Comparison of ENCODE assay signal across 18 cellular contexts in genomic region chr1:16246961-16247360, GRCh38. TPM values are rescaled to one million over a fixed set of nuclear protein-coding genes. Genes with fewer than 3 reads are reported as not detected.
DNase-seq lines count a peak whose midpoint lies in the region; ATAC-seq and TF ChIP-seq lines count a peak whose summit lies in the region.
"Had no signal": no experiment of that assay in that cellular context is flagged by ENCODE, and none has a peak within 500 bp of the region (broad histone marks: within the 10 kb centered on the region; RNA-seq: fewer than 3 reads in every experiment).

No MANE protein-coding gene starts in this region.

- peak overlapping the region; percentile 18 to 45 for H3K27ac ChIP-seq in aorta (ENCODE audit: low read depth in 1 of 2, low read length in 2 of 2)

- peaks cover 26% of the 10 kb centered on the region for H3K4me1 Mint-ChIP-seq in activated naive CD8-positive, alpha-beta T cell treated with anti-CD3 and anti-CD28 coated beads for 36 hours
- peaks cover 20% of the 10 kb centered on the region for H3K4me1 Mint-ChIP-seq in activated naive CD8-positive, alpha-beta T cell treated with anti-CD3 and anti-CD28 coated beads, Interleukin-2, amount 50 U/mL, for 24 hours
- H3K4me1 Mint-ChIP-seq in chondrocyte (ENCODE audit: low read depth), result peaks cover 42% of the 10 kb centered on the region

- DNase-seq in activated naive CD8-positive, alpha-beta T cell treated with anti-CD3 and anti-CD28 coated beads for 36 hours, result no peak
- DNase-seq in activated naive CD8-positive, alpha-beta T cell treated with anti-CD3 and anti-CD28 coated beads, Interleukin-2, amount 50 U/mL, for 24 hours, result no peak
- DNase-seq in chondrocyte (ENCODE audit: low spot score) (peak; percentile 33), myocyte (ENCODE audit: low read depth) (peak; percentile 33), aorta (peak in 1 of 2 donors; percentile 13), MG63 (no peak), Kasumi-1 (lab: John Stamatoyannopoulos, UW) (no peak), cortex of kidney (lab: John Stamatoyannopoulos, UW) (no peak)
- DNase-seq: activated CD4-positive, CD25-positive, alpha-beta regulatory T cell; activated T-cell treated with anti-CD3 and anti-CD28 coated beads for 4 hours; Karpas-422; naive B cell; NCI-H1694; NCI-H526 treated with DMSO at 0.1 percent for 48 hours; retina; SW 1271 had no signal

- H3K36me3 ChIP-seq in aorta (ENCODE audit: control insufficient read depth in 1 of 2, insufficient read depth in 2 of 2, low read length in 1 of 2) (peaks cover 0 to 5% of the 10 kb centered on the region in 2 donors), MG63 (peaks cover 17% of the 10 kb centered on the region)

- peak overlapping the region; percentile 26 for H3K27ac Mint-ChIP-seq in activated naive CD8-positive, alpha-beta T cell treated with anti-CD3 and anti-CD28 coated beads for 36 hours
- no peak overlapping the region for H3K27ac Mint-ChIP-seq in activated naive CD8-positive, alpha-beta T cell treated with anti-CD3 and anti-CD28 coated beads, Interleukin-2, amount 50 U/mL, for 24 hours
- peak overlapping the region; percentile 54 for H3K27ac Mint-ChIP-seq in chondrocyte (ENCODE audit: unreplicated experiment)

- peaks cover 3% of the 10 kb centered on the region for H3K36me3 Mint-ChIP-seq in activated naive CD8-positive, alpha-beta T cell treated with anti-CD3 and anti-CD28 coated beads for 36 hours
- H3K36me3 Mint-ChIP-seq in activated naive CD8-positive, alpha-beta T cell treated with anti-CD3 and anti-CD28 coated beads, Interleukin-2, amount 50 U/mL, for 24 hours (ENCODE audit: low read depth), result peaks cover 3% of the 10 kb centered on the region
- H3K36me3 Mint-ChIP-seq in chondrocyte (ENCODE audit: low read depth), result peaks cover 11% of the 10 kb centered on the region

- no peaks in the 10 kb centered on the region for H3K27me3 Mint-ChIP-seq in activated naive CD8-positive, alpha-beta T cell treated with anti-CD3 and anti-CD28 coated beads for 36 hours
- no peaks in the 10 kb centered on the region for H3K27me3 Mint-ChIP-seq in activated naive CD8-positive, alpha-beta T cell treated with anti-CD3 and anti-CD28 coated beads, Interleukin-2, amount 50 U/mL, for 24 hours
- no peaks in the 10 kb centered on the region for H3K27me3 Mint-ChIP-seq in chondrocyte (ENCODE audit: low read depth)
- H3K27me3 Mint-ChIP-seq: naive B cell had no signal

- H3K27me3 ChIP-seq in aorta (ENCODE audit: control insufficient read depth in 1 of 2, insufficient read depth in 2 of 2, low read length in 1 of 2) (no peaks in the 10 kb centered on the region), MG63 (no peaks in the 10 kb centered on the region)
- H3K27me3 ChIP-seq: adrenal gland, suprapubic skin had no signal

- H3K4me1 ChIP-seq in aorta (ENCODE audit: control insufficient read depth in 1 of 2, insufficient read depth in 2 of 2, low read length in 2 of 2), result peaks cover 0 to 10% of the 10 kb centered on the region in 2 donors

- H3K9me3 ChIP-seq in aorta (ENCODE audit: control insufficient read depth, low read length) (no peaks in the 10 kb centered on the region), MG63 (no peaks in the 10 kb centered on the region)
- H3K9me3 ChIP-seq: adrenal gland, suprapubic skin had no signal

- H3K4me3 ChIP-seq in aorta (ENCODE audit: low read length in 2 of 2) (no peak overlapping the region), MG63 (no peak overlapping the region)
- H3K4me3 ChIP-seq: adrenal gland, suprapubic skin had no signal

- intact Hi-C loops in aorta (cut with DNase I), result no loop called here

- 83% methylated on average over 5 of the region's 5 CpGs for WGBS in aorta, 2 donors

- H3K4me3 Mint-ChIP-seq in activated naive CD8-positive, alpha-beta T cell treated with anti-CD3 and anti-CD28 coated beads for 36 hours, result no peak overlapping the region
- no peak overlapping the region for H3K4me3 Mint-ChIP-seq in activated naive CD8-positive, alpha-beta T cell treated with anti-CD3 and anti-CD28 coated beads, Interleukin-2, amount 50 U/mL, for 24 hours
- H3K4me3 Mint-ChIP-seq in chondrocyte (ENCODE audit: unreplicated experiment), result no peak overlapping the region

- no peak for ATAC-seq in activated naive CD8-positive, alpha-beta T cell treated with anti-CD3 and anti-CD28 coated beads, Interleukin-2, amount 50 U/mL, for 24 hours
- no peak for ATAC-seq in aorta (ENCODE audit: low FRiP score)

- no peaks in the 10 kb centered on the region for H3K9me3 Mint-ChIP-seq in activated naive CD8-positive, alpha-beta T cell treated with anti-CD3 and anti-CD28 coated beads for 36 hours
- no peaks in the 10 kb centered on the region for H3K9me3 Mint-ChIP-seq in activated naive CD8-positive, alpha-beta T cell treated with anti-CD3 and anti-CD28 coated beads, Interleukin-2, amount 50 U/mL, for 24 hours
- H3K9me3 Mint-ChIP-seq in chondrocyte (ENCODE audit: low read depth), result no peaks in the 10 kb centered on the region
- H3K9me3 Mint-ChIP-seq: naive B cell had no signal

- no peak for TF ChIP-seq CTCF in chondrocyte (IDR thresholded peaks at IDR 0.05)

RNA-seq across cellular contexts. Expression of gene CPLANE2, which starts 10.0 kb away (rescaled TPM):
- total RNA-seq in activated naive CD8-positive, alpha-beta T cell treated with anti-CD3 and anti-CD28 coated beads for 36 hours, result 1 to 10 TPM; 2.2 to 2.5 TPM
- total RNA-seq in chondrocyte (8.5 to 12.3 TPM (median 12.0 TPM) in 3 replicates), myocyte (11.3 and 16.3 TPM in 2 replicates), aorta (1 to 10 TPM; 2.6 to 6.4 TPM)
- 12.0 TPM for polyA plus RNA-seq in myocyte (2012)
- polyA plus RNA-seq in aorta, result 1 to 10 TPM; 1.9 to 3.2 TPM
- total RNA-seq in MG63 (2014; rRNA removed; shearing (Covaris generic); ENCODE audit: low replicate concordance), result 2.7 and 5.1 TPM in 2 replicates

RNA-seq across cellular contexts. Expression of gene ARHGEF19, which starts 34.5 kb away (rescaled TPM):
- 1 to 10 TPM; 4.4 to 4.5 TPM for total RNA-seq in activated naive CD8-positive, alpha-beta T cell treated with anti-CD3 and anti-CD28 coated beads for 36 hours
- total RNA-seq in chondrocyte (14.4 to 17.7 TPM (median 16.1 TPM) in 3 replicates), myocyte (0.31 and 0.67 TPM in 2 replicates), aorta (1 to 10 TPM; 7.1 to 8.6 TPM)
- 1.2 TPM for polyA plus RNA-seq in myocyte (2012)
- polyA plus RNA-seq in aorta, result 10 to 100 TPM in 1 of 2 donors, 1 to 10 TPM in 1; 3.3 to 19.7 TPM
- total RNA-seq in MG63 (2014; rRNA removed; shearing (Covaris generic); ENCODE audit: low replicate concordance), result 20.4 and 36.3 TPM in 2 replicates

Comparison
In these comparisons a context has a peak if more than half of its experiments do, and no peak if none do; other contexts are left out.
1. DNase-seq: peak in chondrocyte (single experiment) and myocyte (single experiment); none in activated naive CD8-positive, alpha-beta T cell treated with anti-CD3 and anti-CD28 coated beads for 36 hours (single experiment), activated naive CD8-positive, alpha-beta T cell treated with anti-CD3 and anti-CD28 coated beads, Interleukin-2, amount 50 U/mL, for 24 hours (single experiment), MG63 (single experiment), Kasumi-1 (0 of 2) and cortex of kidney (single experiment).